ENCODE assay signal across 32 cellular contexts in the genomic region with DNA sequence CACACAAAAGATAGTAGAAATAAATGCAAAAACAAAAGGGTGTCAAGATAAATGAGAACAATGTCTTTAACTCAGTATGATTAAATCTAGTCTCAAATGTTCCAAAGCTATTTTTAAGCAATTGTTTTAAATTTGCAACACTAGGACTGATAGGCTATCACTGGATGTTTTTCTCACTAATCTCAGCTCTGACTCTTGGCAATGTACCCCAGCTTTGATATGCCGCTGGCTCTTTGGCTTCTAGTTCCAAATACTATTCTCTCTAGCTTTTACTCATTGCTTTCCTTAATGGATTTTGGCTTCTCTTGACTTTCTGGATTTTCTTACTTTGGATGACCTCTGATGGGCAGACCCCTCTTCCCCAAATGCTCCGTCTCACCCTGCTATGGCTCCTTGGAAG.
"Had no signal": no experiment of that assay in that cellular context is flagged by ENCODE, and none has a peak within 500 bp of the region (broad histone marks: within the 10 kb centered on the region; RNA-seq: fewer than 3 reads in every experiment).

No MANE protein-coding gene starts in this region.

- H3K27ac Mint-ChIP-seq: activated B cell treated with CpG ODN at 0.5 μM for 24 hours; activated CD4-positive, alpha-beta memory T cell treated with anti-CD3 and anti-CD28 coated beads for 36 hours; activated CD4-positive, alpha-beta T cell treated with anti-CD3 and anti-CD28 coated beads, Interleukin-2, amount 10 ng/mL, durations not matched to agents 24 days and 14 days; activated CD8-positive, alpha-beta memory T cell treated with anti-CD3 and anti-CD28 coated beads, Interleukin-2, amount 10 ng/mL, durations not matched to agents 7 days and 5 days; activated CD8-positive, alpha-beta T cell treated with anti-CD3 and anti-CD28 coated beads, Interleukin-2, amount 10 ng/mL, durations not matched to agents 7 days and 5 days; activated naive CD4-positive, alpha-beta T cell treated with anti-CD3 and anti-CD28 coated beads for 36 hours; activated naive CD4-positive, alpha-beta T cell treated with anti-CD3 and anti-CD28 coated beads, Interleukin-2, amount 50 U/mL, for 24 hours; activated naive CD8-positive, alpha-beta T cell treated with anti-CD3 and anti-CD28 coated beads for 36 hours; activated naive CD8-positive, alpha-beta T cell treated with anti-CD3 and anti-CD28 coated beads, Interleukin-2, amount 50 U/mL, for 24 hours; activated T-helper 1 cell treated with anti-CD3 and anti-CD28 coated beads, Interleukin-12 subunit alpha, Interleukin-12 subunit beta, Interleukin-2, Interleukin-4 antibody, amounts not matched to agents 30 ng/mL and 10 ng/mL and 1 ng/mL, durations not matched to agents 14 hours and 24 hours and 36 hours; activated T-helper 2 cell treated with anti-CD3 and anti-CD28 coated beads, Interferon-gamma antibody, Interleukin-2, Interleukin-4, amounts not matched to agents 10 μg/mL and 5 μg/mL and 100 μg/mL, durations not matched to agents 14 hours and 24 hours and 36 hours; dendritic cell treated with granulocyte-macrophage colony-stimulating factor and Interleukin-4, amounts not matched to agents 40 ng/mL and 50 ng/mL, for 4 days; endodermal cell; T-helper 17 cell; T-helper 2 cell treated with Interferon-gamma antibody and Interleukin-4, amounts not matched to agents 5 μg/mL and 100 μg/mL, for 36 hours had no signal

- H3K9me3 ChIP-seq: ascending aorta had no signal

- ATAC-seq: activated CD4-positive, CD25-positive, alpha-beta regulatory T cell treated with anti-CD3 and anti-CD28 coated beads, Interleukin-2, amount 50 U/mL, for 24 hours; activated CD8-positive, alpha-beta memory T cell treated with anti-CD3 and anti-CD28 coated beads, Interleukin-2, amount 10 ng/mL, durations not matched to agents 7 days and 5 days; activated CD8-positive, alpha-beta T cell treated with anti-CD3 and anti-CD28 coated beads, Interleukin-2, amount 10 ng/mL, durations not matched to agents 7 days and 5 days; activated naive CD8-positive, alpha-beta T cell treated with anti-CD3 and anti-CD28 coated beads, Interleukin-2, amount 50 U/mL, for 24 hours; esophagus mucosa; T-helper 17 cell had no signal

- H3K4me3 Mint-ChIP-seq: activated B cell treated with CpG ODN at 0.5 μM for 24 hours; activated CD4-positive, alpha-beta memory T cell treated with anti-CD3 and anti-CD28 coated beads for 36 hours; activated CD4-positive, alpha-beta T cell treated with anti-CD3 and anti-CD28 coated beads, Interleukin-2, amount 10 ng/mL, durations not matched to agents 24 days and 14 days; activated CD8-positive, alpha-beta memory T cell treated with anti-CD3 and anti-CD28 coated beads, Interleukin-2, amount 10 ng/mL, durations not matched to agents 7 days and 5 days; activated CD8-positive, alpha-beta T cell treated with anti-CD3 and anti-CD28 coated beads, Interleukin-2, amount 10 ng/mL, durations not matched to agents 7 days and 5 days; activated naive CD4-positive, alpha-beta T cell treated with anti-CD3 and anti-CD28 coated beads for 36 hours; activated naive CD4-positive, alpha-beta T cell treated with anti-CD3 and anti-CD28 coated beads, Interleukin-2, amount 50 U/mL, for 24 hours; activated naive CD8-positive, alpha-beta T cell treated with anti-CD3 and anti-CD28 coated beads for 36 hours; activated naive CD8-positive, alpha-beta T cell treated with anti-CD3 and anti-CD28 coated beads, Interleukin-2, amount 50 U/mL, for 24 hours; activated T-helper 1 cell treated with anti-CD3 and anti-CD28 coated beads, Interleukin-12 subunit alpha, Interleukin-12 subunit beta, Interleukin-2, Interleukin-4 antibody, amounts not matched to agents 30 ng/mL and 10 ng/mL and 1 ng/mL, durations not matched to agents 14 hours and 24 hours and 36 hours; central memory CD8-positive, alpha-beta T cell; dendritic cell treated with granulocyte-macrophage colony-stimulating factor and Interleukin-4, amounts not matched to agents 40 ng/mL and 50 ng/mL, for 4 days; endodermal cell; T-helper 17 cell; T-helper 2 cell treated with Interferon-gamma antibody and Interleukin-4, amounts not matched to agents 5 μg/mL and 100 μg/mL, for 36 hours had no signal

- H3K27me3 ChIP-seq: ascending aorta, brain microvascular endothelial cell, dorsolateral prefrontal cortex had no signal

- H3K4me3 ChIP-seq: ascending aorta, coronary artery, dorsolateral prefrontal cortex had no signal

- H3K9me3 Mint-ChIP-seq: activated B cell treated with CpG ODN at 0.5 μM for 24 hours; activated CD4-positive, alpha-beta T cell treated with anti-CD3 and anti-CD28 coated beads, Interleukin-2, amount 10 ng/mL, durations not matched to agents 24 days and 14 days; activated naive CD4-positive, alpha-beta T cell treated with anti-CD3 and anti-CD28 coated beads for 36 hours; activated naive CD4-positive, alpha-beta T cell treated with anti-CD3 and anti-CD28 coated beads, Interleukin-2, amount 50 U/mL, for 24 hours; activated naive CD8-positive, alpha-beta T cell treated with anti-CD3 and anti-CD28 coated beads for 36 hours; activated naive CD8-positive, alpha-beta T cell treated with anti-CD3 and anti-CD28 coated beads, Interleukin-2, amount 50 U/mL, for 24 hours; activated T-helper 1 cell treated with anti-CD3 and anti-CD28 coated beads, Interleukin-12 subunit alpha, Interleukin-12 subunit beta, Interleukin-2, Interleukin-4 antibody, amounts not matched to agents 30 ng/mL and 10 ng/mL and 1 ng/mL, durations not matched to agents 14 hours and 24 hours and 36 hours; activated T-helper 2 cell treated with anti-CD3 and anti-CD28 coated beads, Interferon-gamma antibody, Interleukin-2, Interleukin-4, amounts not matched to agents 10 μg/mL and 5 μg/mL and 100 μg/mL, durations not matched to agents 14 hours and 24 hours and 36 hours; dendritic cell treated with granulocyte-macrophage colony-stimulating factor and Interleukin-4, amounts not matched to agents 40 ng/mL and 50 ng/mL, for 4 days; endodermal cell; T-helper 2 cell treated with Interferon-gamma antibody and Interleukin-4, amounts not matched to agents 5 μg/mL and 100 μg/mL, for 36 hours had no signal

- H3K4me1 Mint-ChIP-seq: activated B cell treated with CpG ODN at 0.5 μM for 24 hours; activated CD4-positive, alpha-beta T cell treated with anti-CD3 and anti-CD28 coated beads, Interleukin-2, amount 10 ng/mL, durations not matched to agents 24 days and 14 days; activated CD8-positive, alpha-beta memory T cell treated with anti-CD3 and anti-CD28 coated beads, Interleukin-2, amount 10 ng/mL, durations not matched to agents 7 days and 5 days; activated naive CD4-positive, alpha-beta T cell treated with anti-CD3 and anti-CD28 coated beads, Interleukin-2, amount 50 U/mL, for 24 hours; activated naive CD8-positive, alpha-beta T cell treated with anti-CD3 and anti-CD28 coated beads for 36 hours; activated naive CD8-positive, alpha-beta T cell treated with anti-CD3 and anti-CD28 coated beads, Interleukin-2, amount 50 U/mL, for 24 hours; central memory CD8-positive, alpha-beta T cell; T-helper 17 cell had no signal

- H3K36me3 Mint-ChIP-seq: activated CD4-positive, alpha-beta memory T cell treated with anti-CD3 and anti-CD28 coated beads for 36 hours; activated CD8-positive, alpha-beta memory T cell treated with anti-CD3 and anti-CD28 coated beads, Interleukin-2, amount 10 ng/mL, durations not matched to agents 7 days and 5 days; activated naive CD4-positive, alpha-beta T cell treated with anti-CD3 and anti-CD28 coated beads, Interleukin-2, amount 50 U/mL, for 24 hours; activated naive CD8-positive, alpha-beta T cell treated with anti-CD3 and anti-CD28 coated beads for 36 hours had no signal

- H3K36me3 ChIP-seq: ascending aorta, brain microvascular endothelial cell, WERI-Rb-1 had no signal

- DNase-seq: activated B cell treated with CpG ODN at 0.5 μM for 24 hours; activated CD4-positive, alpha-beta memory T cell treated with anti-CD3 and anti-CD28 coated beads for 36 hours; activated CD4-positive, alpha-beta T cell treated with anti-CD3 and anti-CD28 coated beads, Interleukin-2, amount 10 ng/mL, durations not matched to agents 24 days and 14 days; activated CD8-positive, alpha-beta memory T cell treated with anti-CD3 and anti-CD28 coated beads, Interleukin-2, amount 10 ng/mL, durations not matched to agents 7 days and 5 days; activated CD8-positive, alpha-beta memory T cell treated with anti-CD3 and anti-CD28 coated beads, Interleukin-2, amount 50 U/mL, for 4 hours; activated CD8-positive, alpha-beta T cell treated with anti-CD3 and anti-CD28 coated beads, Interleukin-2, amount 10 ng/mL, durations not matched to agents 7 days and 5 days; activated effector memory CD4-positive, alpha-beta T cell treated with anti-CD3 and anti-CD28 coated beads, Interleukin-2, amount 50 U/mL, for 16 hours; activated naive CD4-positive, alpha-beta T cell treated with anti-CD3 and anti-CD28 coated beads for 36 hours; activated naive CD8-positive, alpha-beta T cell treated with anti-CD3 and anti-CD28 coated beads for 36 hours; activated naive CD8-positive, alpha-beta T cell treated with anti-CD3 and anti-CD28 coated beads, Interleukin-2, amount 50 U/mL, for 24 hours; activated T-cell treated with anti-CD3 and anti-CD28 coated beads, Interleukin-2, amount 50 U/mL, for 1 hour; activated T-cell treated with anti-CD3 and anti-CD28 coated beads, Interleukin-2, amount 50 U/mL, for 48 hours; brain microvascular endothelial cell; dorsolateral prefrontal cortex; effector memory CD4-positive, alpha-beta T cell; endodermal cell; foreskin fibroblast; head of caudate nucleus; T-helper 1 cell; T-helper 17 cell; T1000; WERI-Rb-1 had no signal

- H3K27ac ChIP-seq: ascending aorta, brain microvascular endothelial cell, coronary artery, dorsolateral prefrontal cortex, WERI-Rb-1 had no signal

- H3K4me1 ChIP-seq: ascending aorta had no signal

- H3K27me3 Mint-ChIP-seq: activated CD4-positive, alpha-beta T cell treated with anti-CD3 and anti-CD28 coated beads, Interleukin-2, amount 10 ng/mL, durations not matched to agents 24 days and 14 days; activated CD8-positive, alpha-beta memory T cell treated with anti-CD3 and anti-CD28 coated beads, Interleukin-2, amount 10 ng/mL, durations not matched to agents 7 days and 5 days; activated naive CD8-positive, alpha-beta T cell treated with anti-CD3 and anti-CD28 coated beads for 36 hours; activated naive CD8-positive, alpha-beta T cell treated with anti-CD3 and anti-CD28 coated beads, Interleukin-2, amount 50 U/mL, for 24 hours; central memory CD8-positive, alpha-beta T cell; dendritic cell treated with granulocyte-macrophage colony-stimulating factor and Interleukin-4, amounts not matched to agents 40 ng/mL and 50 ng/mL, for 4 days; T-helper 17 cell had no signal
